ENCODE assay signal across 10 cellular contexts in genomic region chr2:234840336-234840735, GRCh38.
A peak's percentile ranks its signal among the peaks of the same experiment; 100 is the strongest.
DNase-seq lines count a peak whose midpoint lies in the region; ATAC-seq and TF ChIP-seq lines count a peak whose summit lies in the region.
"Had no signal": no experiment of that assay in that cellular context is flagged by ENCODE, and none has a peak within 500 bp of the region (broad histone marks: within the 10 kb centered on the region; RNA-seq: fewer than 3 reads in every experiment).

No MANE protein-coding gene starts in this region.

- H3K27me3 ChIP-seq in cardiac muscle cell (no peaks in the 10 kb centered on the region), psoas muscle (ENCODE audit: insufficient read depth in 3 of 3, low read length in 2 of 3) (peaks cover 0 to 4% (median 0%) of the 10 kb centered on the region in 3 donors)

- H3K36me3 ChIP-seq in cardiac muscle cell (no peaks in the 10 kb centered on the region), psoas muscle (ENCODE audit: insufficient read depth in 1 of 2, low read depth in 1 of 2) (no peaks in the 10 kb centered on the region)

- intact Hi-C loops in psoas muscle (cut with DNase I) = no loop called here

- H3K27ac Mint-ChIP-seq in progenitor cell of endocrine pancreas = no peak overlapping the region

- peak; percentile 95 for ATAC-seq in SK-N-SH treated with all-trans-retinoic acid at 6 μM for 48 hours
- peak in 3 of 4 donors; percentile 43 to 71 (median 49) for ATAC-seq in psoas muscle
- ATAC-seq in HG03280 (IDR thresholded peaks at IDR 0.05; ENCODE audit: unreplicated experiment) = no peak

- H3K4me1 Mint-ChIP-seq in progenitor cell of endocrine pancreas (ENCODE audit: low read depth) = peaks cover 14% of the 10 kb centered on the region

- no peaks in the 10 kb centered on the region for H3K27me3 Mint-ChIP-seq in progenitor cell of endocrine pancreas

- H3K27ac ChIP-seq in cardiac muscle cell (no peak overlapping the region), psoas muscle (no peak overlapping the region)

- H3K4me3 Mint-ChIP-seq in progenitor cell of endocrine pancreas (ENCODE audit: low read depth) = no peak overlapping the region

- no peaks in the 10 kb centered on the region for H3K9me3 ChIP-seq in cardiac muscle cell (ENCODE audit: low read depth)
- H3K9me3 ChIP-seq in psoas muscle = no peaks in the 10 kb centered on the region

- H3K4me1 ChIP-seq in cardiac muscle cell (ENCODE audit: low read depth) (peaks cover 21% of the 10 kb centered on the region), psoas muscle (peaks cover 4% of the 10 kb centered on the region)

- in situ Hi-C loops in GM13977 (cut with MboI; ENCODE audit: low pct_unique_long_range_greater_than_20kb, low sequenced_read_pairs, unreplicated experiment) = no loop called here

- H3K4me3 ChIP-seq in cardiac muscle cell (no peak overlapping the region), psoas muscle (no peak overlapping the region)

- TF ChIP-seq CTCF in cardiac muscle cell (IDR thresholded peaks at IDR 0.05; ENCODE audit: low read depth, low read length) (no peak), psoas muscle (IDR thresholded peaks at IDR 0.05) (no peak), GM13977 (IDR thresholded peaks at IDR 0.05; ENCODE audit: extremely low read depth, insufficient read depth, missing control alignments) (no peak), progenitor cell of endocrine pancreas (IDR thresholded peaks at IDR 0.05; ENCODE audit: unreplicated experiment) (no peak)

- 17 to 24% (median 19%) methylated on average over 5 of the region's 5 CpGs for WGBS in psoas muscle, 3 donors

- H3K36me3 Mint-ChIP-seq in progenitor cell of endocrine pancreas (ENCODE audit: insufficient read depth) = no peaks in the 10 kb centered on the region

- DNase-seq in GM04504 (ENCODE audit: low read depth) (peak; percentile 83), cardiac muscle cell (ENCODE audit: low read depth in 1 of 2, low spot score in 1 of 2) (peak; percentile 33 to 97), psoas muscle (peak in 1 of 2 donors; percentile 36), GM13977 (ENCODE audit: low spot score) (no peak), progenitor cell of endocrine pancreas (ENCODE audit: low spot score, unreplicated experiment) (no peak)
- DNase-seq in stimulated activated CD8-positive, alpha-beta memory T cell treated with anti-CD3 and anti-CD28 coated beads, Interleukin-4, amount 100 ng/mL, for 48 hours = no peak
- DNase-seq: activated effector memory CD4-positive, alpha-beta T cell treated with anti-CD3 and anti-CD28 coated beads, Interleukin-2, amount 50 U/mL, for 16 hours; nucleus accumbens had no signal

- no peaks in the 10 kb centered on the region for H3K9me3 Mint-ChIP-seq in progenitor cell of endocrine pancreas (ENCODE audit: low read depth)

TF ChIP-seq in SK-N-SH treated with all-trans-retinoic acid at 6 μM for 48 hours, 23 proteins besides CTCF, POLR2A, EP300 and RAD21:
- TF ChIP-seq TOX (CRISPR knock-in tag; IDR thresholded peaks at IDR 0.05; ENCODE audit: borderline replicate concordance) (no peak), ISL1 (CRISPR knock-in tag; IDR thresholded peaks at IDR 0.05) (peak; percentile 28; the same call in 1 of the 2 replicates), PATZ1 (CRISPR knock-in tag; IDR thresholded peaks at IDR 0.05; ENCODE audit: borderline replicate concordance) (peak; percentile 40; the same call in 1 of the 2 replicates)

Comparison
In these comparisons a context has a peak if more than half of its experiments do, and no peak if none do; other contexts are left out.
1. DNase-seq: peak in GM04504 (single experiment) and cardiac muscle cell (2 of 2); none in GM13977 (single experiment), progenitor cell of endocrine pancreas (single experiment) and stimulated activated CD8-positive, alpha-beta memory T cell treated with anti-CD3 and anti-CD28 coated beads, Interleukin-4, amount 100 ng/mL, for 48 hours (single experiment).